8 cellular contexts compared by ENCODE assay signal in genomic region chr12:54368709-54369596, GRCh38. TPM values are rescaled to one million over a fixed set of nuclear protein-coding genes. Genes with fewer than 3 reads are reported as not detected.
DNase-seq lines count a peak whose midpoint lies in the region; ATAC-seq, FAIRE-seq and TF ChIP-seq lines count a peak whose summit lies in the region.

No MANE protein-coding gene starts in this region.

- intact Hi-C loops in Calu3 (cut with micrococcal nuclease; ENCODE audit: unreplicated experiment): loop anchor here (2.0 to 10.0 kb wide), 2 partner anchors 114 to 148 kb away; no protein-coding TSS in a partner anchor
- intact Hi-C loops in activated T-helper 1 cell treated with anti-CD3 and anti-CD28 coated beads, Interleukin-12 subunit alpha, Interleukin-12 subunit beta, Interleukin-2, Interleukin-4 antibody, amounts not matched to agents 30 ng/mL and 10 ng/mL and 1 ng/mL, durations not matched to agents 14 hours and 24 hours and 36 hours (cut with micrococcal nuclease): loop anchor here (1.0 kb wide), 8 partner anchors 10 to 155 kb away; partner anchors contain the start of gene COPZ1

- no peak overlapping the region for H2AFZ ChIP-seq in neural cell (ENCODE audit: low read depth, low read length)

- H3K27ac ChIP-seq in neural cell (ENCODE audit: low read length): no peak overlapping the region

- FAIRE-seq in RCC 7860 (lab: Jason Lieb, UNC): no peak

- ATAC-seq in GM21515 (IDR thresholded peaks at IDR 0.05; ENCODE audit: unreplicated experiment): peak; percentile 61
- ATAC-seq in stimulated activated naive CD8-positive, alpha-beta T cell treated with anti-CD3 and anti-CD28 coated beads, Interleukin-15, Interleukin-2, amounts not matched to agents 100 U/mL and 50 U/mL, for 24 hours: peak; percentile 77

- H3K4me3 ChIP-seq in fibroblast of the aortic adventitia (ENCODE audit: low read depth, low read length) (peak overlapping the region; percentile 37), neural cell (ENCODE audit: low read length) (no peak overlapping the region)

- H3K9ac ChIP-seq in neural cell (ENCODE audit: low read length): no peak overlapping the region

- peak overlapping the region; percentile 78 for H3K4me3 Mint-ChIP-seq in Calu3 (ENCODE audit: low read depth, unreplicated experiment)
- peak overlapping the region; percentile 65 for H3K4me3 Mint-ChIP-seq in activated T-helper 1 cell treated with anti-CD3 and anti-CD28 coated beads, Interleukin-12 subunit alpha, Interleukin-12 subunit beta, Interleukin-2, Interleukin-4 antibody, amounts not matched to agents 30 ng/mL and 10 ng/mL and 1 ng/mL, durations not matched to agents 14 hours and 24 hours and 36 hours

- peaks cover 17% of the 10 kb centered on the region for H3K36me3 Mint-ChIP-seq in Calu3 (ENCODE audit: insufficient read depth, unreplicated experiment)
- H3K36me3 Mint-ChIP-seq in activated T-helper 1 cell treated with anti-CD3 and anti-CD28 coated beads, Interleukin-12 subunit alpha, Interleukin-12 subunit beta, Interleukin-2, Interleukin-4 antibody, amounts not matched to agents 30 ng/mL and 10 ng/mL and 1 ng/mL, durations not matched to agents 14 hours and 24 hours and 36 hours (ENCODE audit: low read depth): no peaks in the 10 kb centered on the region

- H3K4me2 ChIP-seq in neural cell (ENCODE audit: low read length): no peak overlapping the region

- TF ChIP-seq RAD21 in neural cell (conservative IDR thresholded peaks at IDR 0.05): peak; percentile 83

- H3K27ac Mint-ChIP-seq in Calu3 (ENCODE audit: unreplicated experiment): peak overlapping the region; percentile 58
- peak overlapping the region; percentile 61 for H3K27ac Mint-ChIP-seq in activated T-helper 1 cell treated with anti-CD3 and anti-CD28 coated beads, Interleukin-12 subunit alpha, Interleukin-12 subunit beta, Interleukin-2, Interleukin-4 antibody, amounts not matched to agents 30 ng/mL and 10 ng/mL and 1 ng/mL, durations not matched to agents 14 hours and 24 hours and 36 hours

- H3K9me3 ChIP-seq in neural cell (ENCODE audit: low read length): no peaks in the 10 kb centered on the region

- no TSS peak for BruUV-seq in Calu3 (replicated peaks; lab: Mats Ljungman, UMichigan)

- peaks cover 40% of the 10 kb centered on the region for H3K27me3 Mint-ChIP-seq in Calu3 (ENCODE audit: unreplicated experiment)
- peaks cover 12% of the 10 kb centered on the region for H3K27me3 Mint-ChIP-seq in activated T-helper 1 cell treated with anti-CD3 and anti-CD28 coated beads, Interleukin-12 subunit alpha, Interleukin-12 subunit beta, Interleukin-2, Interleukin-4 antibody, amounts not matched to agents 30 ng/mL and 10 ng/mL and 1 ng/mL, durations not matched to agents 14 hours and 24 hours and 36 hours (ENCODE audit: insufficient read depth)

- TF ChIP-seq CTCF in Calu3 (IDR thresholded peaks at IDR 0.05; ENCODE audit: unreplicated experiment): peak; percentile 57
- TF ChIP-seq CTCF in fibroblast of the aortic adventitia (IDR thresholded peaks at IDR 0.05; ENCODE audit: insufficient read depth, low read length): peak; percentile 94
- peak; percentile 85 for TF ChIP-seq CTCF in neural cell (IDR thresholded peaks at IDR 0.05; ENCODE audit: poor library complexity, severe bottlenecking)

- H3K9me3 Mint-ChIP-seq in Calu3 (ENCODE audit: low read depth, unreplicated experiment): no peaks in the 10 kb centered on the region
- H3K9me3 Mint-ChIP-seq in activated T-helper 1 cell treated with anti-CD3 and anti-CD28 coated beads, Interleukin-12 subunit alpha, Interleukin-12 subunit beta, Interleukin-2, Interleukin-4 antibody, amounts not matched to agents 30 ng/mL and 10 ng/mL and 1 ng/mL, durations not matched to agents 14 hours and 24 hours and 36 hours: no peaks in the 10 kb centered on the region

- CTCF ChIA-PET in Calu3 (lab: Charles Lee): interaction anchor here (0.6 to 1.5 kb wide), 11 partner anchors 10 to 150 kb away, joined by 3 to 14 read pairs (median 5); no protein-coding TSS in a partner anchor

- DNase-seq in Calu3 (peak; percentile 93), KG1 (lab: John Stamatoyannopoulos, UW) (peak; percentile 25), RCC 7860 (ENCODE audit: low spot score) (peak; percentile 62), fibroblast of the aortic adventitia (ENCODE audit: low read depth) (peak; percentile 94)
- peak; percentile 76 for DNase-seq in activated T-helper 1 cell treated with anti-CD3 and anti-CD28 coated beads, Interleukin-12 subunit alpha, Interleukin-12 subunit beta, Interleukin-2, Interleukin-4 antibody, amounts not matched to agents 30 ng/mL and 10 ng/mL and 1 ng/mL, durations not matched to agents 14 hours and 24 hours and 36 hours (ENCODE audit: low spot score)
- DNase-seq in stimulated activated naive CD8-positive, alpha-beta T cell treated with anti-CD3 and anti-CD28 coated beads, Interleukin-15, Interleukin-2, amounts not matched to agents 100 U/mL and 50 U/mL, for 24 hours: peak; percentile 95

- no peaks in the 10 kb centered on the region for H3K36me3 ChIP-seq in neural cell (ENCODE audit: insufficient read depth, low read length)

- TF ChIP-seq EP300 in neural cell (conservative IDR thresholded peaks at IDR 0.05; ENCODE audit: poor library complexity, severe bottlenecking): no peak

- H4K20me1 ChIP-seq in neural cell (ENCODE audit: insufficient read depth): no peaks in the 10 kb centered on the region

- H3F3A ChIP-seq in neural cell (ENCODE audit: insufficient read depth, low read length, poor library complexity, severe bottlenecking): no peaks in the 10 kb centered on the region

- H3K27me3 ChIP-seq in neural cell (ENCODE audit: insufficient read depth, low read depth, low read length): no peaks in the 10 kb centered on the region

- H3K79me2 ChIP-seq in neural cell (replicated peaks; ENCODE audit: insufficient read depth, low read length): no peaks in the 10 kb centered on the region

- H3K9me2 ChIP-seq in neural cell (ENCODE audit: insufficient read depth, low read length): no peaks in the 10 kb centered on the region

- H3K4me1 Mint-ChIP-seq in Calu3 (ENCODE audit: low read depth, unreplicated experiment): peaks cover 45% of the 10 kb centered on the region
- peaks cover 43% of the 10 kb centered on the region for H3K4me1 Mint-ChIP-seq in activated T-helper 1 cell treated with anti-CD3 and anti-CD28 coated beads, Interleukin-12 subunit alpha, Interleukin-12 subunit beta, Interleukin-2, Interleukin-4 antibody, amounts not matched to agents 30 ng/mL and 10 ng/mL and 1 ng/mL, durations not matched to agents 14 hours and 24 hours and 36 hours (ENCODE audit: low read depth)

TF ChIP-seq in neural cell, 6 proteins besides CTCF, POLR2A, EP300 and RAD21 (continues in another document):
- TF ChIP-seq TAF1 (IDR thresholded peaks at IDR 0.05; ENCODE audit: low read depth): no peak
- peak; percentile 10 for TF ChIP-seq MXI1 (conservative IDR thresholded peaks at IDR 0.05; ENCODE audit: poor library complexity, severe bottlenecking)
- TF ChIP-seq POLR2AphosphoS5 (IDR thresholded peaks at IDR 0.05): no peak
- TF ChIP-seq SMC3 (conservative IDR thresholded peaks at IDR 0.05; ENCODE audit: poor library complexity): peak; percentile 81

RNA-seq across cellular contexts. Expression of gene GPR84, which starts 4.7 kb away (rescaled TPM):
- total RNA-seq in Calu3 (2022) (not detected in 2 replicates), fibroblast of the aortic adventitia (ENCODE audit: low replicate concordance) (not detected in 2 replicates)
- 2.3 and 2.4 TPM in 2 replicates for total RNA-seq in activated T-helper 1 cell treated with anti-CD3 and anti-CD28 coated beads, Interleukin-12 subunit alpha, Interleukin-12 subunit beta, Interleukin-2, Interleukin-4 antibody, amounts not matched to agents 30 ng/mL and 10 ng/mL and 1 ng/mL, durations not matched to agents 14 hours and 24 hours and 36 hours
- not detected in 2 replicates for polyA plus RNA-seq in neural cell
- polyA minus RNA-seq in neural cell: not detected in 2 replicates

RNA-seq across cellular contexts. Expression of gene ZNF385A, which starts 15.6 kb away (rescaled TPM):
- total RNA-seq in Calu3 (2022) (9.1 and 9.5 TPM in 2 replicates), fibroblast of the aortic adventitia (ENCODE audit: low replicate concordance) (0.99 and 1.6 TPM in 2 replicates)
- total RNA-seq in activated T-helper 1 cell treated with anti-CD3 and anti-CD28 coated beads, Interleukin-12 subunit alpha, Interleukin-12 subunit beta, Interleukin-2, Interleukin-4 antibody, amounts not matched to agents 30 ng/mL and 10 ng/mL and 1 ng/mL, durations not matched to agents 14 hours and 24 hours and 36 hours: 0.99 and 1.3 TPM in 2 replicates
- polyA plus RNA-seq in neural cell: 0.46 TPM in 1 of 2 replicates, not detected in the other
- polyA minus RNA-seq in neural cell: 1.5 TPM in 1 of 2 replicates, not detected in the other

RNA-seq across cellular contexts. Expression of gene COPZ1, which starts 44.0 kb away (rescaled TPM):
- total RNA-seq in Calu3 (2022) (173 and 190 TPM in 2 replicates), fibroblast of the aortic adventitia (ENCODE audit: low replicate concordance) (59.7 and 139 TPM in 2 replicates)
- total RNA-seq in activated T-helper 1 cell treated with anti-CD3 and anti-CD28 coated beads, Interleukin-12 subunit alpha, Interleukin-12 subunit beta, Interleukin-2, Interleukin-4 antibody, amounts not matched to agents 30 ng/mL and 10 ng/mL and 1 ng/mL, durations not matched to agents 14 hours and 24 hours and 36 hours: 115 and 123 TPM in 2 replicates
- 159 and 192 TPM in 2 replicates for polyA plus RNA-seq in neural cell
- polyA minus RNA-seq in neural cell: 90.3 and 97.5 TPM in 2 replicates

RNA-seq across cellular contexts. Expression of gene ITGA5, which starts 50.1 kb away (rescaled TPM):
- 8.0 and 9.5 TPM in 2 replicates for total RNA-seq in Calu3 (2022)
- total RNA-seq in activated T-helper 1 cell treated with anti-CD3 and anti-CD28 coated beads, Interleukin-12 subunit alpha, Interleukin-12 subunit beta, Interleukin-2, Interleukin-4 antibody, amounts not matched to agents 30 ng/mL and 10 ng/mL and 1 ng/mL, durations not matched to agents 14 hours and 24 hours and 36 hours: 31.2 and 31.6 TPM in 2 replicates
- 51.1 and 239 TPM in 2 replicates for total RNA-seq in fibroblast of the aortic adventitia (ENCODE audit: low replicate concordance)
- polyA plus RNA-seq in neural cell: not detected in 2 replicates
- not detected in 2 replicates for polyA minus RNA-seq in neural cell

Comparison
In these comparisons a context has a peak if more than half of its experiments do, and no peak if none do; other contexts are left out.
1. DNase-seq: peak in every context shown above with its lines; median percentile 95 in stimulated activated naive CD8-positive, alpha-beta T cell treated with anti-CD3 and anti-CD28 coated beads, Interleukin-15, Interleukin-2, amounts not matched to agents 100 U/mL and 50 U/mL, for 24 hours; 94 in fibroblast of the aortic adventitia; 93 in Calu3; 76 in activated T-helper 1 cell treated with anti-CD3 and anti-CD28 coated beads, Interleukin-12 subunit alpha, Interleukin-12 subunit beta, Interleukin-2, Interleukin-4 antibody, amounts not matched to agents 30 ng/mL and 10 ng/mL and 1 ng/mL, durations not matched to agents 14 hours and 24 hours and 36 hours; 62 in RCC 7860; 25 in KG1.